Comparison of ENCODE assay signal across 8 cellular contexts in the genomic region with DNA sequence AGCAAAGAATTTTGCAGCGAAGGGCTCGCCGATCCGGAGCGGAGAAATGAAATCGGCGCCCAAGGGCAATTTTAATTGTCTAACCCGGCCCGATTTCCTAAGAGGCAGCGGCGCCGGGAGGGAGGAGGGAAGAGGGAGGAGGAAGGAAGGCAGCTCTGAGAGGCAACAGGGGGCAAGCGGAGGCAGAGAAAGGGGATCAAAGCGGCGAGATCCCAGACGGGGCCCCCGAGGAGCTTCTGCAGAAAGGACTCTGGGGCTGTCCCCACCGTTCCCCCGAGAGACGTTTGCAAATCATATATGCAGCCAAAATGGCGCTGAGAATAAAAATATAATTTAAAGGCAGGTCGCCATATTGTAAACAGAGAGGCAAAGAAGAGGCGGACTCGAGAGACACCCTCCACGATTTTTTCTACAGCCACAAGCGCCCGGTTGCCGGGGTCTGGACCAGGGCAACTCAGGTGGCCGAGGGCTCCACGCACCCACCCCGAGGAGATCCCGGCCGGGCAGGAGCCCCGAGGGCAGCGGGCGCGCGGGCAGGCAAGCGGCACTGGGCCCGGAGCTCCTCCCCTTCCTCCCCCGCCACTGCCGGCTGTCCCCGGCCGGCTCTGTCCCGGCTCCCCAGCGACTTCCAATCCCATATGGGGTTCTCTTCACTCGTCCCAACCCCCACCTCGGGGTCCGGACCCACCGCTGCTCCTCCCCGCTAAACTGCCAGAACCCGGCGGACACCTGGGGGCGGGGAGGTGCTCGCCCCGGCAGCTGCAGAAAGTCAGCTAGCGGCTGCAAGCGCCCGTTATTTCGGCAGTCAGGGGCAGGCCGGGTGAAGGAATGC. TPM values are rescaled to one million over a fixed set of nuclear protein-coding genes. Genes with fewer than 3 reads are reported as not detected.
DNase-seq lines count a peak whose midpoint lies in the region; ATAC-seq, FAIRE-seq and TF ChIP-seq lines count a peak whose summit lies in the region.

No MANE protein-coding gene starts in this region.

- no peak for FAIRE-seq in HepG2 (lab: Jason Lieb, UNC)

- peak overlapping the region; percentile 90 for H3K4me2 ChIP-seq in HepG2 (ENCODE audit: low read depth, low read length)

- DNase-seq in GM10248 (ENCODE audit: extremely low spot score) (peak; percentile 54), NCI-H2107 (lab: John Stamatoyannopoulos, UW) (peak; percentile 36), coronary artery (ENCODE audit: low spot score) (peak; percentile 83), HepG2 (ENCODE audit: low spot score) (no peak)
- peak; percentile 82 for DNase-seq in activated CD4-positive, alpha-beta T cell treated with anti-CD3 and anti-CD28 coated beads for 36 hours
- peak; percentile 52 to 56 for DNase-seq in stimulated activated CD4-positive, alpha-beta T cell treated with anti-CD3 and anti-CD28 coated beads, Interleukin-2, amount 100 ng/mL, for 48 hours

- no peak for TF ChIP-seq RAD21 in HepG2 (CRISPR knock-in tag; IDR thresholded peaks at IDR 0.05)

- in situ Hi-C loops in HepG2 (cut with HindIII; ENCODE audit: extremely low pct_ligation_motif_present, low pct_unique_long_range_greater_than_20kb), result loop anchor here (5.0 kb wide), 1 partner anchor 37 kb away; no protein-coding TSS in a partner anchor

- peaks cover 49% of the 10 kb centered on the region for H3K4me1 ChIP-seq in HepG2 (ENCODE audit: insufficient read depth, low read length)

- peak; percentile 3 for ATAC-seq in activated CD4-positive, alpha-beta T cell treated with anti-CD3 and anti-CD28 coated beads for 36 hours
- ATAC-seq in HepG2 (peak; percentile 18), HG03460 (IDR thresholded peaks at IDR 0.05; ENCODE audit: unreplicated experiment) (no peak), GM18867 (IDR thresholded peaks at IDR 0.05; ENCODE audit: unreplicated experiment) (no peak)

- peak overlapping the region; percentile 8 for H2AFZ ChIP-seq in HepG2 (ENCODE audit: low read length)

- peaks cover 45% of the 10 kb centered on the region for H3K36me3 Mint-ChIP-seq in activated CD4-positive, alpha-beta T cell treated with anti-CD3 and anti-CD28 coated beads for 36 hours (ENCODE audit: low read depth)

- no peak; a peak in 2 of 4 replicates for TF ChIP-seq POLR2A in HepG2 (IDR thresholded peaks at IDR 0.05; ENCODE audit: insufficient read depth in 1 of 2, low read depth in 2 of 2, low read length in 2 of 2)

- H3K27ac ChIP-seq in coronary artery, result peak overlapping the region; percentile 93 to 94
- peak overlapping the region; percentile 88 for H3K27ac ChIP-seq in HepG2 (ENCODE audit: extremely low read length, insufficient read depth, low read length)

- no TSS peak for BruUV-seq in HepG2 (replicated peaks; lab: Mats Ljungman, UMichigan)

- no peaks in the 10 kb centered on the region for H3K9me3 Mint-ChIP-seq in activated CD4-positive, alpha-beta T cell treated with anti-CD3 and anti-CD28 coated beads for 36 hours (ENCODE audit: low read depth)

- no peaks in the 10 kb centered on the region; a peak in 1 of 5 replicates for H3K27me3 ChIP-seq in HepG2 (ENCODE audit: control insufficient read depth in 1 of 2, insufficient read depth in 2 of 2, low read length in 2 of 2)

- H3K27me3 Mint-ChIP-seq in activated CD4-positive, alpha-beta T cell treated with anti-CD3 and anti-CD28 coated beads for 36 hours, result no peaks in the 10 kb centered on the region

- POLR2A ChIA-PET in GM10248 (lab: Yijun Ruan, JAX) (interaction anchor here (0.6 to 3.8 kb wide), 4 partner anchors 23 to 230 kb away, joined by 3 to 20 read pairs (median 4); partner anchors contain the start of genes RPL23A and TLCD1), HepG2 (lab: Yijun Ruan, JAX) (interaction anchor here (0.9 to 4.4 kb wide), 17 partner anchors 9 to 288 kb away, joined by 3 to 57 read pairs (median 5); partner anchors contain the start of genes FAM222B, FLOT2, NEK8 and PIPOX)
- POLR2A ChIA-PET in activated CD4-positive, alpha-beta T cell treated with anti-CD3 and anti-CD28 coated beads for 36 hours (lab: Charles Lee), result interaction anchor here (0.5 to 2.4 kb wide), 8 partner anchors 24 to 342 kb away, joined by 3 to 19 read pairs (median 4); partner anchors contain the start of genes FLOT2, NEK8, PROCA1 and RPL23A

- peak overlapping the region; percentile 90 for H3K9ac ChIP-seq in HepG2 (ENCODE audit: insufficient read depth, low read depth, low read length)

- intact Hi-C loops in activated CD4-positive, alpha-beta T cell treated with anti-CD3 and anti-CD28 coated beads for 36 hours (cut with DNase I, micrococcal nuclease), result loop anchor here (2.0 to 5.0 kb wide), 11 partner anchors 23 to 1657 kb away; partner anchors contain the start of genes TRAF4 (in 2 of the 2), BLTP2 (in 1 of the 2), ERAL1 (in 1 of the 2) and FAM222B (in 1 of the 2)
- intact Hi-C loops in HepG2 (cut with micrococcal nuclease; ENCODE audit: unreplicated experiment), result no loop called here

- peaks cover 64% of the 10 kb centered on the region for H3K79me2 ChIP-seq in HepG2 (ENCODE audit: insufficient read depth, low read length)

- H3K4me3 ChIP-seq in coronary artery, result peak overlapping the region; percentile 85
- H3K4me3 ChIP-seq in HepG2 (replicated peaks in 1 of 3; ENCODE audit: insufficient read depth in 1 of 3, low read depth in 2 of 3, low read length in 3 of 3), result peak overlapping the region; percentile 87 to 97 (median 96)

- 2% methylated on average over 34 of the region's 61 CpGs for WGBS in HepG2 (ENCODE audit: low lambda C conversion rate)

- TF ChIP-seq CTCF in GM10248 (IDR thresholded peaks at IDR 0.05; ENCODE audit: control extremely low read depth, extremely low read depth, low read depth, missing control alignments) (no peak), coronary artery (IDR thresholded peaks at IDR 0.05) (no peak), HepG2 (CRISPR knock-in tag; IDR thresholded peaks at IDR 0.05) (no peak)

- CTCF ChIA-PET in GM10248 (lab: Yijun Ruan, JAX) (interaction anchor here (0.7 to 2.4 kb wide), 13 partner anchors 10 to 305 kb away, joined by 3 to 24 read pairs (median 4); partner anchors contain the start of gene TLCD1), HepG2 (lab: Yijun Ruan, JAX; ENCODE audit: low intra/inter-chr PET ratio, low total read pairs) (interaction anchor here (1.2 kb wide), 1 partner anchor 46 kb away, joined by 4 read pairs; the partner anchor contains the start of gene DHRS13)
- CTCF ChIA-PET in activated CD4-positive, alpha-beta T cell treated with anti-CD3 and anti-CD28 coated beads for 36 hours (lab: Charles Lee), result interaction anchor here (0.6 to 5.9 kb wide), 24 partner anchors 12 to 643 kb away, joined by 3 to 94 read pairs (median 4); partner anchors contain the start of genes FAM222B, FLOT2, NEK8 and TLCD1

- no peaks in the 10 kb centered on the region for H3K9me3 ChIP-seq in HepG2 (ENCODE audit: low read length)

- H3K4me1 Mint-ChIP-seq in activated CD4-positive, alpha-beta T cell treated with anti-CD3 and anti-CD28 coated beads for 36 hours, result peaks cover 44% of the 10 kb centered on the region

- no peak overlapping the region for H3K4me3 Mint-ChIP-seq in activated CD4-positive, alpha-beta T cell treated with anti-CD3 and anti-CD28 coated beads for 36 hours

- TF ChIP-seq EP300 in HepG2 (IDR thresholded peaks at IDR 0.05; ENCODE audit: low read depth in 2 of 2, low read length in 2 of 2) (no peak), HepG2 (CRISPR knock-in tag; IDR thresholded peaks at IDR 0.05; ENCODE audit: borderline replicate concordance) (no peak)

- peak overlapping the region; percentile 93 for H3K27ac Mint-ChIP-seq in activated CD4-positive, alpha-beta T cell treated with anti-CD3 and anti-CD28 coated beads for 36 hours

- peaks cover 9% of the 10 kb centered on the region; the same call in 1 of the 2 replicates for H4K20me1 ChIP-seq in HepG2 (ENCODE audit: insufficient read depth, low read length)

- H3K36me3 ChIP-seq in HepG2 (replicated peaks in 1 of 2; ENCODE audit: control insufficient read depth in 1 of 2, insufficient read depth in 2 of 2, low read length in 2 of 2), result peaks cover 3 to 7% of the 10 kb centered on the region in 2 experiments; a peak in 1 of 5 replicates

RNA-seq across cellular contexts. Expression of gene PHF12, which starts 1.9 kb away (rescaled TPM):
- 10 to 100 TPM; 48.6 to 52.3 TPM for total RNA-seq in activated CD4-positive, alpha-beta T cell treated with anti-CD3 and anti-CD28 coated beads for 36 hours
- 9.8 and 10.0 TPM in 2 replicates for total RNA-seq in HepG2 (2016; rRNA removed; fragmentation: Illumina TruSeq; extraction: Trizol)
- total RNA-seq in HepG2 (2016; cell fraction: cytosol; rRNA removed; fragmentation: Illumina TruSeq; extraction: Trizol; ENCODE audit: low read depth), result 38.8 and 40.7 TPM in 2 replicates
- total RNA-seq in HepG2 (2016; cell fraction: insoluble cytoplasmic fraction; rRNA removed; fragmentation: Illumina TruSeq; extraction: Trizol), result 6.6 and 12.3 TPM in 2 replicates
- 20.1 and 21.2 TPM in 2 replicates for total RNA-seq in HepG2 (2016; cell fraction: membrane; rRNA removed; fragmentation: Illumina TruSeq; extraction: Trizol)
- total RNA-seq in HepG2 (2016; cell fraction: nucleus; rRNA removed; fragmentation: Illumina TruSeq; extraction: Trizol), result 11.6 and 13.5 TPM in 2 replicates
- 17.1 and 23.9 TPM in 2 replicates for polyA plus RNA-seq in HepG2 (2011; rRNA removed)
- polyA plus RNA-seq in HepG2 (2011; cell fraction: cytosol; rRNA removed), result 9.0 and 10.2 TPM in 2 replicates
- 40.3 and 44.7 TPM in 2 replicates for polyA plus RNA-seq in HepG2 (2011; cell fraction: nucleus; rRNA removed)
- polyA plus RNA-seq in HepG2 (2012), result 12.4 and 17.6 TPM in 2 replicates
- 2.7 and 2.8 TPM in 2 replicates for polyA plus RNA-seq in HepG2 (2016; cell fraction: cytosol; fragmentation: Illumina TruSeq; extraction: Trizol; ENCODE audit: low read depth)
- polyA plus RNA-seq in HepG2 (2016; cell fraction: insoluble cytoplasmic fraction; fragmentation: Illumina TruSeq; extraction: Trizol; ENCODE audit: low read depth), result 11.3 and 15.3 TPM in 2 replicates
- 9.9 and 10.4 TPM in 2 replicates for polyA plus RNA-seq in HepG2 (2016; cell fraction: membrane; fragmentation: Illumina TruSeq; extraction: Trizol; ENCODE audit: low read depth)
- 39.1 and 44.1 TPM in 2 replicates for polyA plus RNA-seq in HepG2 (2016; cell fraction: nucleus; fragmentation: Illumina TruSeq; extraction: Trizol; ENCODE audit: insufficient read depth, low read depth)
- polyA minus RNA-seq in HepG2 (2011; rRNA and poly(A)+ RNA removed; ENCODE audit: low replicate concordance), result 32.1 and 43.1 TPM in 2 replicates
- polyA minus RNA-seq in HepG2 (2011; cell fraction: cytosol; rRNA and poly(A)+ RNA removed), result 13.8 and 18.0 TPM in 2 replicates
- polyA minus RNA-seq in HepG2 (2011; cell fraction: nucleus; rRNA and poly(A)+ RNA removed), result 23.6 and 28.2 TPM in 2 replicates

RNA-seq across cellular contexts. Expression of gene DHRS13, which starts 46.5 kb away (rescaled TPM):
- 10 to 100 TPM; 23.3 to 29.5 TPM for total RNA-seq in activated CD4-positive, alpha-beta T cell treated with anti-CD3 and anti-CD28 coated beads for 36 hours
- 7.6 and 12.6 TPM in 2 replicates for total RNA-seq in HepG2 (2016; rRNA removed; fragmentation: Illumina TruSeq; extraction: Trizol)
- 3.8 and 4.4 TPM in 2 replicates for total RNA-seq in HepG2 (2016; cell fraction: cytosol; rRNA removed; fragmentation: Illumina TruSeq; extraction: Trizol; ENCODE audit: low read depth)
- 6.5 and 14.0 TPM in 2 replicates for total RNA-seq in HepG2 (2016; cell fraction: insoluble cytoplasmic fraction; rRNA removed; fragmentation: Illumina TruSeq; extraction: Trizol)
- 8.0 and 9.3 TPM in 2 replicates for total RNA-seq in HepG2 (2016; cell fraction: membrane; rRNA removed; fragmentation: Illumina TruSeq; extraction: Trizol)
- 9.7 and 11.6 TPM in 2 replicates for total RNA-seq in HepG2 (2016; cell fraction: nucleus; rRNA removed; fragmentation: Illumina TruSeq; extraction: Trizol)
- polyA plus RNA-seq in HepG2 (2011; rRNA removed), result 11.8 and 14.9 TPM in 2 replicates
- polyA plus RNA-seq in HepG2 (2011; cell fraction: cytosol; rRNA removed), result 17.3 and 17.4 TPM in 2 replicates
- 8.7 and 11.2 TPM in 2 replicates for polyA plus RNA-seq in HepG2 (2011; cell fraction: nucleus; rRNA removed)
- polyA plus RNA-seq in HepG2 (2012), result 3.6 and 6.3 TPM in 2 replicates
- polyA plus RNA-seq in HepG2 (2016; cell fraction: cytosol; fragmentation: Illumina TruSeq; extraction: Trizol; ENCODE audit: low read depth), result 4.0 and 5.3 TPM in 2 replicates
- polyA plus RNA-seq in HepG2 (2016; cell fraction: insoluble cytoplasmic fraction; fragmentation: Illumina TruSeq; extraction: Trizol; ENCODE audit: low read depth), result 8.0 and 9.0 TPM in 2 replicates
- 7.0 and 7.5 TPM in 2 replicates for polyA plus RNA-seq in HepG2 (2016; cell fraction: membrane; fragmentation: Illumina TruSeq; extraction: Trizol; ENCODE audit: low read depth)
- polyA plus RNA-seq in HepG2 (2016; cell fraction: nucleus; fragmentation: Illumina TruSeq; extraction: Trizol; ENCODE audit: insufficient read depth, low read depth), result 20.2 and 21.1 TPM in 2 replicates
- polyA minus RNA-seq in HepG2 (2011; rRNA and poly(A)+ RNA removed; ENCODE audit: low replicate concordance), result 15.0 and 24.2 TPM in 2 replicates
- 5.9 and 8.7 TPM in 2 replicates for polyA minus RNA-seq in HepG2 (2011; cell fraction: cytosol; rRNA and poly(A)+ RNA removed)
- polyA minus RNA-seq in HepG2 (2011; cell fraction: nucleus; rRNA and poly(A)+ RNA removed), result 5.2 and 7.8 TPM in 2 replicates

RNA-seq across cellular contexts. Expression of gene FLOT2, which starts 51.9 kb away (rescaled TPM):
- total RNA-seq in activated CD4-positive, alpha-beta T cell treated with anti-CD3 and anti-CD28 coated beads for 36 hours, result 10 to 100 TPM; 81.3 to 88.4 TPM
- 54.3 and 60.7 TPM in 2 replicates for total RNA-seq in HepG2 (2016; rRNA removed; fragmentation: Illumina TruSeq; extraction: Trizol)
- total RNA-seq in HepG2 (2016; cell fraction: cytosol; rRNA removed; fragmentation: Illumina TruSeq; extraction: Trizol; ENCODE audit: low read depth), result 21.0 and 27.1 TPM in 2 replicates
- 53.0 and 55.0 TPM in 2 replicates for total RNA-seq in HepG2 (2016; cell fraction: insoluble cytoplasmic fraction; rRNA removed; fragmentation: Illumina TruSeq; extraction: Trizol)
- total RNA-seq in HepG2 (2016; cell fraction: membrane; rRNA removed; fragmentation: Illumina TruSeq; extraction: Trizol), result 55.4 and 58.7 TPM in 2 replicates
- 31.5 and 32.6 TPM in 2 replicates for total RNA-seq in HepG2 (2016; cell fraction: nucleus; rRNA removed; fragmentation: Illumina TruSeq; extraction: Trizol)
- 54.5 and 60.6 TPM in 2 replicates for polyA plus RNA-seq in HepG2 (2011; rRNA removed)
- polyA plus RNA-seq in HepG2 (2011; cell fraction: cytosol; rRNA removed), result 66.4 and 77.9 TPM in 2 replicates
- 62.5 and 67.8 TPM in 2 replicates for polyA plus RNA-seq in HepG2 (2011; cell fraction: nucleus; rRNA removed)
- polyA plus RNA-seq in HepG2 (2012), result 42.3 and 50.0 TPM in 2 replicates
- polyA plus RNA-seq in HepG2 (2016; cell fraction: cytosol; fragmentation: Illumina TruSeq; extraction: Trizol; ENCODE audit: low read depth), result 27.5 and 28.8 TPM in 2 replicates
- polyA plus RNA-seq in HepG2 (2016; cell fraction: insoluble cytoplasmic fraction; fragmentation: Illumina TruSeq; extraction: Trizol; ENCODE audit: low read depth), result 48.1 and 64.0 TPM in 2 replicates
- polyA plus RNA-seq in HepG2 (2016; cell fraction: membrane; fragmentation: Illumina TruSeq; extraction: Trizol; ENCODE audit: low read depth), result 49.0 and 54.8 TPM in 2 replicates
- polyA plus RNA-seq in HepG2 (2016; cell fraction: nucleus; fragmentation: Illumina TruSeq; extraction: Trizol; ENCODE audit: insufficient read depth, low read depth), result 64.4 and 67.0 TPM in 2 replicates
- 124 and 166 TPM in 2 replicates for polyA minus RNA-seq in HepG2 (2011; rRNA and poly(A)+ RNA removed; ENCODE audit: low replicate concordance)
- 35.9 and 59.2 TPM in 2 replicates for polyA minus RNA-seq in HepG2 (2011; cell fraction: cytosol; rRNA and poly(A)+ RNA removed)
- 14.0 and 19.0 TPM in 2 replicates for polyA minus RNA-seq in HepG2 (2011; cell fraction: nucleus; rRNA and poly(A)+ RNA removed)

RNA-seq across cellular contexts. Expression of gene SEZ6, which starts 56.4 kb away (rescaled TPM):
- total RNA-seq in activated CD4-positive, alpha-beta T cell treated with anti-CD3 and anti-CD28 coated beads for 36 hours, result not detected
- not detected in 2 replicates for total RNA-seq in HepG2 (2016; rRNA removed; fragmentation: Illumina TruSeq; extraction: Trizol)
- total RNA-seq in HepG2 (2016; cell fraction: cytosol; rRNA removed; fragmentation: Illumina TruSeq; extraction: Trizol; ENCODE audit: low read depth), result not detected in 2 replicates
- not detected in 2 replicates for total RNA-seq in HepG2 (2016; cell fraction: insoluble cytoplasmic fraction; rRNA removed; fragmentation: Illumina TruSeq; extraction: Trizol)
- not detected in 2 replicates for total RNA-seq in HepG2 (2016; cell fraction: membrane; rRNA removed; fragmentation: Illumina TruSeq; extraction: Trizol)
- not detected in 2 replicates for total RNA-seq in HepG2 (2016; cell fraction: nucleus; rRNA removed; fragmentation: Illumina TruSeq; extraction: Trizol)
- 0.01 TPM in 1 of 2 replicates, not detected in the other for polyA plus RNA-seq in HepG2 (2011; rRNA removed)
- 0.03 TPM in 1 of 2 replicates, not detected in the other for polyA plus RNA-seq in HepG2 (2011; cell fraction: cytosol; rRNA removed)
- 0.26 and 0.52 TPM in 2 replicates for polyA plus RNA-seq in HepG2 (2011; cell fraction: nucleus; rRNA removed)
- 0.38 TPM in 1 of 2 replicates, not detected in the other for polyA plus RNA-seq in HepG2 (2012)
- not detected in 2 replicates for polyA plus RNA-seq in HepG2 (2016; cell fraction: cytosol; fragmentation: Illumina TruSeq; extraction: Trizol; ENCODE audit: low read depth)
- polyA plus RNA-seq in HepG2 (2016; cell fraction: insoluble cytoplasmic fraction; fragmentation: Illumina TruSeq; extraction: Trizol; ENCODE audit: low read depth), result not detected in 2 replicates
- polyA plus RNA-seq in HepG2 (2016; cell fraction: membrane; fragmentation: Illumina TruSeq; extraction: Trizol; ENCODE audit: low read depth), result not detected in 2 replicates
- not detected in 2 replicates for polyA plus RNA-seq in HepG2 (2016; cell fraction: nucleus; fragmentation: Illumina TruSeq; extraction: Trizol; ENCODE audit: insufficient read depth, low read depth)
- not detected in 2 replicates for polyA minus RNA-seq in HepG2 (2011; rRNA and poly(A)+ RNA removed; ENCODE audit: low replicate concordance)
- not detected in 2 replicates for polyA minus RNA-seq in HepG2 (2011; cell fraction: cytosol; rRNA and poly(A)+ RNA removed)
- polyA minus RNA-seq in HepG2 (2011; cell fraction: nucleus; rRNA and poly(A)+ RNA removed), result not detected in 2 replicates

Comparison
In these comparisons a context has a peak if more than half of its experiments do, and no peak if none do; other contexts are left out.
1. ATAC-seq: peak in activated CD4-positive, alpha-beta T cell treated with anti-CD3 and anti-CD28 coated beads for 36 hours (single experiment) and HepG2 (single experiment); none in HG03460 (single experiment) and GM18867 (single experiment).